ENCODE assay signal across 8 cellular contexts in genomic region chr22:50209893-50210292, GRCh38. TPM values are rescaled to one million over a fixed set of nuclear protein-coding genes. Genes with fewer than 3 reads are reported as not detected.
DNase-seq lines count a peak whose midpoint lies in the region; ATAC-seq, FAIRE-seq and TF ChIP-seq lines count a peak whose summit lies in the region.

No MANE protein-coding gene starts in this region.

- TF ChIP-seq CTCF in Panc1 (IDR thresholded peaks at IDR 0.05): peak; percentile 87
- TF ChIP-seq CTCF in psoas muscle (IDR thresholded peaks at IDR 0.05): peak; percentile 78

- no peaks in the 10 kb centered on the region for H3K27me3 ChIP-seq in Panc1 (ENCODE audit: control insufficient read depth, insufficient read depth, low read length)
- no peaks in the 10 kb centered on the region for H3K27me3 ChIP-seq in psoas muscle (ENCODE audit: insufficient read depth in 3 of 3, low read length in 2 of 3)

- no peaks in the 10 kb centered on the region for H3K36me3 ChIP-seq in Panc1 (ENCODE audit: control insufficient read depth, insufficient read depth, low read length)
- H3K36me3 ChIP-seq in psoas muscle (ENCODE audit: insufficient read depth in 1 of 2, low read depth in 1 of 2): peaks cover 0 to 88% of the 10 kb centered on the region in 2 donors

- intact Hi-C loops in Panc1 (cut with micrococcal nuclease; ENCODE audit: unreplicated experiment) (loop anchor here (1.0 kb wide), 1 partner anchor 61 kb away; no protein-coding TSS in a partner anchor), psoas muscle (cut with DNase I) (loop anchor here (2.0 to 10.0 kb wide), 6 partner anchors 32 to 443 kb away; no protein-coding TSS in a partner anchor)

- 60 to 67% (median 63%) methylated on average over 19 to 20 of the region's 20 CpGs for WGBS in psoas muscle, 3 donors

- in situ Hi-C loops in Panc1 (cut with HindIII; ENCODE audit: low pct_unique_long_range_greater_than_20kb, low sequenced_read_pairs): no loop called here

- no peak overlapping the region for H3K4me3 ChIP-seq in Panc1 (ENCODE audit: low read depth in 2 of 2, low read length in 2 of 2)
- H3K4me3 ChIP-seq in psoas muscle: no peak overlapping the region

- peak; percentile 88 for DNase-seq in AG20443 (ENCODE audit: low spot score)
- DNase-seq in GM19239 (ENCODE audit: insufficient read length, low spot score): peak; percentile 97
- DNase-seq in Panc1 (ENCODE audit: low read depth, low spot score): peak; percentile 38
- peak; percentile 54 for DNase-seq in activated gamma-delta T cell treated with anti-CD3 and anti-CD28 coated beads, Interleukin-2, amount 50 U/mL, for 16 hours (ENCODE audit: low read depth)
- peak; percentile 76 for DNase-seq in germinal center (ENCODE audit: low spot score)
- DNase-seq in psoas muscle: peak; percentile 69 to 84

- CTCF ChIA-PET in Panc1 (lab: Charles Lee): no interaction called here

- ATAC-seq in Panc1: peak; percentile 74
- ATAC-seq in psoas muscle: peak; percentile 34 to 60 (median 44)
- ATAC-seq in GM18511 (IDR thresholded peaks at IDR 0.05; ENCODE audit: unreplicated experiment): no peak
- no peak for ATAC-seq in GM19452 (IDR thresholded peaks at IDR 0.05; ENCODE audit: unreplicated experiment)

- peak; percentile 85 for FAIRE-seq in GM19239 (lab: Jason Lieb, UNC)

- H3K9me3 ChIP-seq in Panc1 (ENCODE audit: control insufficient read depth, insufficient read depth, low read depth, low read length): no peaks in the 10 kb centered on the region
- H3K9me3 ChIP-seq in psoas muscle: no peaks in the 10 kb centered on the region

- no TSS peak for BruUV-seq in Panc1 (replicated peaks; lab: Mats Ljungman, UMichigan)

- POLR2A ChIA-PET in Panc1 (lab: Charles Lee): no interaction called here

- H3K27ac ChIP-seq in Panc1 (ENCODE audit: low read length) (no peak overlapping the region), psoas muscle (no peak overlapping the region)

- no peaks in the 10 kb centered on the region for H3K4me1 ChIP-seq in Panc1 (ENCODE audit: control insufficient read depth, insufficient read depth, low read length)
- H3K4me1 ChIP-seq in psoas muscle: peaks cover 23% of the 10 kb centered on the region

RNA-seq across cellular contexts. Expression of gene SELENOO, which starts 9.1 kb away (rescaled TPM):
- total RNA-seq in Panc1 (2021; ENCODE audit: unreplicated experiment) (34.3 TPM), psoas muscle (10 to 100 TPM in 3 of 4 donors, 1 to 10 TPM in 1; 10.0 to 26.6 (median 15.9) TPM)
- 60.2 TPM for polyA plus RNA-seq in Panc1 (2012; ENCODE audit: insufficient read length)
- 10 to 100 TPM; 18.0 to 22.3 (median 20.6) TPM for polyA plus RNA-seq in psoas muscle

RNA-seq across cellular contexts. Expression of gene TRABD, which starts 24.2 kb away (rescaled TPM):
- total RNA-seq in Panc1 (2021; ENCODE audit: unreplicated experiment): 55.7 TPM
- polyA plus RNA-seq in Panc1 (2012; ENCODE audit: insufficient read length): 83.8 TPM
- 10 to 100 TPM; 19.9 to 29.5 (median 24.0) TPM for total RNA-seq in psoas muscle
- polyA plus RNA-seq in psoas muscle: 10 to 100 TPM; 30.6 to 52.1 (median 46.8) TPM

RNA-seq across cellular contexts. Expression of gene TUBGCP6, which starts 34.9 kb away (rescaled TPM):
- 31.3 TPM for total RNA-seq in Panc1 (2021; ENCODE audit: unreplicated experiment)
- polyA plus RNA-seq in Panc1 (2012; ENCODE audit: insufficient read length): 31.3 TPM
- 10 to 100 TPM; 18.0 to 21.8 (median 19.0) TPM for total RNA-seq in psoas muscle
- polyA plus RNA-seq in psoas muscle: 10 to 100 TPM in 2 of 3 donors, 1 to 10 TPM in 1; 9.5 to 11.2 (median 10.6) TPM

RNA-seq across cellular contexts. Expression of gene PANX2, which starts 39.4 kb away (rescaled TPM):
- total RNA-seq in Panc1 (2021; ENCODE audit: unreplicated experiment): 0.77 TPM
- polyA plus RNA-seq in Panc1 (2012; ENCODE audit: insufficient read length): 1.1 TPM
- under 1 TPM in 3 of 4 donors, not detected in 1; 0.16 to 0.69 (median 0.25) TPM for total RNA-seq in psoas muscle
- polyA plus RNA-seq in psoas muscle: under 1 TPM; 0.03 to 0.09 (median 0.04) TPM

RNA-seq across cellular contexts. Expression of gene HDAC10, which starts 41.2 kb away (rescaled TPM):
- total RNA-seq in Panc1 (2021; ENCODE audit: unreplicated experiment) (71.3 TPM), psoas muscle (10 to 100 TPM; 13.5 to 19.4 (median 15.3) TPM)
- 74.6 TPM for polyA plus RNA-seq in Panc1 (2012; ENCODE audit: insufficient read length)
- 1 to 10 TPM; 4.3 to 5.3 (median 5.1) TPM for polyA plus RNA-seq in psoas muscle

Comparison
In these comparisons a context has a peak if more than half of its experiments do, and no peak if none do; other contexts are left out.
1. DNase-seq: peak in every context shown above with its lines; median percentile 97 in GM19239; 88 in AG20443; 76 in psoas muscle; 76 in germinal center; 54 in activated gamma-delta T cell treated with anti-CD3 and anti-CD28 coated beads, Interleukin-2, amount 50 U/mL, for 16 hours; 38 in Panc1.
2. ATAC-seq: peak in Panc1 (single experiment) and psoas muscle (4 of 4); none in GM18511 (single experiment) and GM19452 (single experiment).